ENCODE assay signal across 13 cellular contexts in the genomic region with DNA sequence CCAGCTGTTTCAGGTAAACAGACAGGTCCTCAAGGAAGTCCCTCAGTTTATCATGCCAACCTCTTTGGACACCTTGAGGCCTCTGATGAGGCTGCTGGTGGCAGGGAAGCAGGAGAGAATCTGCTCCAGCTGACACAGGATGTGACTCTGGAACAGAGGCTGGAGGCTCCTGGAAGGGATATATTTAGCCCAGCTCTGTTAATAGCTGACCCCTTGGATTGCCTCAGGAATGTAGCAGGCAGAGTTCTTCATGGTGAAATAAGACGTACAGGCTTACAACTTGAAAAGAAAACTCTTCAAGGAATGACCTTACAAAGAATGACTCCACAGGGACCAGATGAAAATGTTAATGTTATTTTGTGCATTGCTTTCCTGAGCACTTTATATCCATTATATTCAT.
DNase-seq lines count a peak whose midpoint lies in the region; ATAC-seq, FAIRE-seq and TF ChIP-seq lines count a peak whose summit lies in the region.
"Had no signal": no experiment of that assay in that cellular context is flagged by ENCODE, and none has a peak within 500 bp of the region (broad histone marks: within the 10 kb centered on the region; RNA-seq: fewer than 3 reads in every experiment).

No MANE protein-coding gene starts in this region.

- H2BK5ac ChIP-seq in H1 (ENCODE audit: low read depth, low read length) = no peak overlapping the region

- TF ChIP-seq POLR2A in H1 (IDR thresholded peaks at IDR 0.05; ENCODE audit: control extremely low read depth in 1 of 2, low read depth in 2 of 2, low read length in 2 of 2) = no peak

- peak overlapping the region; percentile 38 to 71 for H3K4me2 ChIP-seq in H1 (ENCODE audit: insufficient read depth in 1 of 2, low read depth in 2 of 2, low read length in 2 of 2)

- POLR2A ChIA-PET in A673 (lab: Charles Lee; ENCODE audit: low non-redundant PET) = no interaction called here
- POLR2A ChIA-PET in H1 (lab: Charles Lee; ENCODE audit: partially characterized antibody) = interaction anchor here (0.6 kb wide), 1 partner anchor 238 kb away, joined by 3 read pairs; no protein-coding TSS in a partner anchor
- POLR2A ChIA-PET in CD4-positive, alpha-beta T cell (lab: Charles Lee) = interaction anchor here (1.0 kb wide), 1 partner anchor 532 kb away, joined by 3 read pairs; no protein-coding TSS in a partner anchor

- no peak overlapping the region for H3K27ac Mint-ChIP-seq in CD4-positive, alpha-beta T cell

- no peaks in the 10 kb centered on the region for H3K79me1 ChIP-seq in H1 (ENCODE audit: low read depth, low read length)

- no peak overlapping the region for H2BK12ac ChIP-seq in H1 (ENCODE audit: low read depth, low read length)

- H4K91ac ChIP-seq in H1 (replicated peaks; ENCODE audit: insufficient read length, low read length) = peak overlapping the region; percentile 27

- no peak overlapping the region for H3K56ac ChIP-seq in H1 (replicated peaks; ENCODE audit: insufficient read length, low read depth, low read length)

- H3K4me3 Mint-ChIP-seq in CD4-positive, alpha-beta T cell = no peak overlapping the region
- H3K4me3 Mint-ChIP-seq: CD4-positive, CD25-positive, alpha-beta regulatory T cell had no signal

- no peak overlapping the region for H3K23ac ChIP-seq in H1 (ENCODE audit: insufficient read length)

- no peak for FAIRE-seq in H1 (lab: Jason Lieb, UNC)
- FAIRE-seq: colon had no signal

- H2AK5ac ChIP-seq in H1 (ENCODE audit: low read depth, low read length) = no peak overlapping the region

- H3K36me3 Mint-ChIP-seq in CD4-positive, alpha-beta T cell (ENCODE audit: low read depth) = no peaks in the 10 kb centered on the region
- H3K36me3 Mint-ChIP-seq: CD4-positive, CD25-positive, alpha-beta regulatory T cell had no signal

- H3K9ac ChIP-seq in HUES64 (ENCODE audit: low read depth, low read length) = no peak overlapping the region
- H3K9ac ChIP-seq in H1 (replicated peaks in 1 of 4; ENCODE audit: extremely low read depth in 1 of 4, low read depth in 3 of 4, low read length in 3 of 4) = no peak overlapping the region

- no peak for TF ChIP-seq RAD21 in H1 (IDR thresholded peaks at IDR 0.05 in 1 of 2, conservative IDR thresholded peaks at IDR 0.05 in 1 of 2; ENCODE audit: low read depth in 2 of 2, low read length in 2 of 2)

- DNase-seq in A673 (ENCODE audit: low spot score) = peak; percentile 58
- no peak for DNase-seq in H1 (ENCODE audit: low read depth in 1 of 2, low spot score in 2 of 2)
- DNase-seq in left lobe of liver (ENCODE audit: low spot score) = no peak
- no peak for DNase-seq in CD4-positive, alpha-beta T cell
- DNase-seq in HT-29 (ENCODE audit: low spot score) = no peak
- DNase-seq: activated CD4-positive, alpha-beta T cell treated with anti-CD3 and anti-CD28 coated beads, Interleukin-2, amount 50 U/mL, for 4 hours; stimulated activated CD4-positive, alpha-beta T cell treated with anti-CD3 and anti-CD28 coated beads, Interleukin-2, amount 100 ng/mL, for 48 hours had no signal

- BruUV-seq in A673 (replicated peaks; lab: Mats Ljungman, UMichigan) = no TSS peak

- H2BK20ac ChIP-seq in H1 (ENCODE audit: low read length) = 0 out of 2 replicates have a peak overlapping the region, but pooled peaks have one; percentile 53

- no peak overlapping the region for H3K4me3 ChIP-seq in A673 (ENCODE audit: low read depth, low read length, poor library complexity, severe bottlenecking)
- peak overlapping the region; percentile 45 for H3K4me3 ChIP-seq in HUES64 (ENCODE audit: low read length)
- H3K4me3 ChIP-seq in H1 (ENCODE audit: extremely low read depth in 1 of 4, insufficient read depth in 2 of 4, low read depth in 3 of 4, low read length in 4 of 4) = peak overlapping the region in 2 of 4 experiments; percentile 14 to 35; a peak in 4 of 8 replicates
- H3K4me3 ChIP-seq: vagina had no signal

- peak overlapping the region; percentile 68; the same call in 1 of the 2 replicates for H3K18ac ChIP-seq in H1 (ENCODE audit: extremely low read depth, low read length)

- H3K4me1 ChIP-seq in A673 (ENCODE audit: insufficient read depth, low read length, poor library complexity, severe bottlenecking) (peaks cover 12% of the 10 kb centered on the region), HUES64 (ENCODE audit: insufficient read depth, low read length) (peaks cover 35% of the 10 kb centered on the region), H1 (replicated peaks in 1 of 4; ENCODE audit: control insufficient read depth in 3 of 4, insufficient read depth in 4 of 4, low read length in 3 of 4) (peaks cover 8 to 18% (median 12%) of the 10 kb centered on the region in 4 experiments; a peak in 6 of 7 replicates)

- no peak overlapping the region for H3K14ac ChIP-seq in H1 (ENCODE audit: insufficient read length)

- no peak for TF ChIP-seq EP300 in H1 (IDR thresholded peaks at IDR 0.05; ENCODE audit: borderline replicate concordance in 1 of 2, low read depth in 2 of 2, low read length in 2 of 2)

- H3K79me2 ChIP-seq in H1 (ENCODE audit: control insufficient read depth in 1 of 2, insufficient read depth in 2 of 2, low read length in 2 of 2) = no peaks in the 10 kb centered on the region

- no peak overlapping the region for H4K8ac ChIP-seq in H1 (ENCODE audit: extremely low read depth, insufficient read depth, low read length)

- H3K23me2 ChIP-seq in H1 (ENCODE audit: low read depth, low read length) = peaks cover 2% of the 10 kb centered on the region

- no peak overlapping the region for H2AFZ ChIP-seq in H1 (ENCODE audit: low read length)

- peaks cover 15% of the 10 kb centered on the region for H3K4me1 Mint-ChIP-seq in CD4-positive, alpha-beta T cell (ENCODE audit: low read depth)

- H2BK15ac ChIP-seq in H1 (ENCODE audit: low read length) = no peak overlapping the region

- intact Hi-C loops in A673 (cut with micrococcal nuclease; ENCODE audit: unreplicated experiment) = loop anchor here (5.0 to 10.0 kb wide), 4 partner anchors 534 to 1266 kb away; no protein-coding TSS in a partner anchor
- intact Hi-C loops in CD4-positive, alpha-beta T cell (cut with DNase I, micrococcal nuclease) = loop anchor here (2.0 to 5.0 kb wide), 4 partner anchors 289 to 1299 kb away; no protein-coding TSS in a partner anchor

- H4K5ac ChIP-seq in H1 (ENCODE audit: insufficient read length, low read depth, low read length) = no peak overlapping the region

- H3K9me3 Mint-ChIP-seq in CD4-positive, alpha-beta T cell = no peaks in the 10 kb centered on the region
- H3K9me3 Mint-ChIP-seq: CD4-positive, CD25-positive, alpha-beta regulatory T cell had no signal

- H3K36me3 ChIP-seq in A673 (ENCODE audit: insufficient read depth, low read length, poor library complexity, severe bottlenecking) (no peaks in the 10 kb centered on the region), HUES64 (ENCODE audit: insufficient read depth, low read length) (no peaks in the 10 kb centered on the region), H1 (ENCODE audit: control insufficient read depth in 2 of 4, insufficient read depth in 4 of 4, low read length in 3 of 4) (no peaks in the 10 kb centered on the region)
- H3K36me3 ChIP-seq: vagina had no signal

- CTCF ChIA-PET in A673 (lab: Charles Lee) (interaction anchor here (0.6 kb wide), 1 partner anchor 535 kb away, joined by 6 read pairs; no protein-coding TSS in a partner anchor), H1 (lab: Charles Lee; ENCODE audit: partially characterized antibody) (interaction anchor here (0.6 to 2.2 kb wide), 19 partner anchors 11 to 544 kb away, joined by 3 to 12 read pairs (median 4); a partner anchor contains a TSS)
- CTCF ChIA-PET in CD4-positive, alpha-beta T cell (lab: Charles Lee) = interaction anchor here (0.9 to 1.6 kb wide), 2 partner anchors 543 to 1264 kb away, joined by 3 to 5 read pairs; a partner anchor contains a TSS

- H2BK120ac ChIP-seq in H1 (replicated peaks; ENCODE audit: low read depth, low read length) = peak overlapping the region; percentile 88

- no peak overlapping the region for H3K4ac ChIP-seq in H1 (replicated peaks; ENCODE audit: insufficient read length, low read depth, low read length)

- H3K9me3 ChIP-seq in A673 (ENCODE audit: low read depth, low read length, poor library complexity, severe bottlenecking) (no peaks in the 10 kb centered on the region), HUES64 (ENCODE audit: insufficient read depth, low read depth, low read length) (no peaks in the 10 kb centered on the region), H1 (ENCODE audit: insufficient read depth in 2 of 2, low read depth in 1 of 2, low read length in 1 of 2) (no peaks in the 10 kb centered on the region)
- H3K9me3 ChIP-seq in CD4-positive, alpha-beta T cell (ENCODE audit: control insufficient read depth, low read length) = no peaks in the 10 kb centered on the region
- H3K9me3 ChIP-seq: vagina had no signal

- TF ChIP-seq CTCF in A673 (conservative IDR thresholded peaks at IDR 0.05; ENCODE audit: low read depth, low read length) = no peak
- TF ChIP-seq CTCF in H1 (IDR thresholded peaks at IDR 0.05; ENCODE audit: control extremely low read depth in 1 of 3, insufficient read depth in 1 of 3, low read depth in 1 of 3, low read length in 3 of 3) = no peak
- no peak for TF ChIP-seq CTCF in CD4-positive, alpha-beta T cell (IDR thresholded peaks at IDR 0.05)

- 40% methylated on average over 1 of the region's 1 CpG for WGBS in HUES64
- 22% methylated on average over 1 of the region's 1 CpG; no CpG with 5 or more reads in 1 of the 2 experiments for WGBS in H1 (ENCODE audit: extremely low coverage in 1 of 2, insufficient coverage in 1 of 2, insufficient read length in 1 of 2, insufficient replicate concordance in 2 of 2, low coverage in 1 of 2, low lambda C conversion rate in 2 of 2, missing lambda C conversion rate in 1 of 2), 2 experiments

- H3K27me3 ChIP-seq in A673 (replicated peaks; ENCODE audit: insufficient read depth, low read depth, low read length, poor library complexity) = no peaks in the 10 kb centered on the region
- no peaks in the 10 kb centered on the region for H3K27me3 ChIP-seq in HUES64 (ENCODE audit: insufficient read depth, low read length)
- no peaks in the 10 kb centered on the region for H3K27me3 ChIP-seq in H1 (replicated peaks in 1 of 4; ENCODE audit: control insufficient read depth in 3 of 4, extremely low read depth in 1 of 4, insufficient read depth in 3 of 4, low read length in 3 of 4)
- no peaks in the 10 kb centered on the region for H3K27me3 ChIP-seq in CD4-positive, alpha-beta T cell (ENCODE audit: control insufficient read depth, insufficient read depth, low read length)
- H3K27me3 ChIP-seq: vagina had no signal

- H4K20me1 ChIP-seq in H1 (replicated peaks in 1 of 2; ENCODE audit: control insufficient read depth in 1 of 2, insufficient read depth in 2 of 2, low read length in 2 of 2) = no peaks in the 10 kb centered on the region

- H3K27me3 Mint-ChIP-seq in CD4-positive, alpha-beta T cell = no peaks in the 10 kb centered on the region

- H3K27ac ChIP-seq in A673 (ENCODE audit: low read depth, low read length, poor library complexity, severe bottlenecking) (no peak overlapping the region), HUES64 (ENCODE audit: low read depth, low read length) (peak overlapping the region; percentile 77; the same call in 1 of the 2 replicates), H1 (ENCODE audit: low read depth, low read length) (no peak overlapping the region)
- H3K27ac ChIP-seq in CD4-positive, alpha-beta T cell (ENCODE audit: low read depth, low read length) = no peak overlapping the region
- H3K27ac ChIP-seq: vagina had no signal

- peak; percentile 20 for ATAC-seq in left lobe of liver
- no peak for ATAC-seq in CD4-positive, alpha-beta T cell (ENCODE audit: poor library complexity)
- no peak for ATAC-seq in HG03521 (IDR thresholded peaks at IDR 0.05; ENCODE audit: unreplicated experiment)
- ATAC-seq in HG03039 (IDR thresholded peaks at IDR 0.05; ENCODE audit: unreplicated experiment) = no peak
